8 cellular contexts compared by ENCODE assay signal in the genomic region with DNA sequence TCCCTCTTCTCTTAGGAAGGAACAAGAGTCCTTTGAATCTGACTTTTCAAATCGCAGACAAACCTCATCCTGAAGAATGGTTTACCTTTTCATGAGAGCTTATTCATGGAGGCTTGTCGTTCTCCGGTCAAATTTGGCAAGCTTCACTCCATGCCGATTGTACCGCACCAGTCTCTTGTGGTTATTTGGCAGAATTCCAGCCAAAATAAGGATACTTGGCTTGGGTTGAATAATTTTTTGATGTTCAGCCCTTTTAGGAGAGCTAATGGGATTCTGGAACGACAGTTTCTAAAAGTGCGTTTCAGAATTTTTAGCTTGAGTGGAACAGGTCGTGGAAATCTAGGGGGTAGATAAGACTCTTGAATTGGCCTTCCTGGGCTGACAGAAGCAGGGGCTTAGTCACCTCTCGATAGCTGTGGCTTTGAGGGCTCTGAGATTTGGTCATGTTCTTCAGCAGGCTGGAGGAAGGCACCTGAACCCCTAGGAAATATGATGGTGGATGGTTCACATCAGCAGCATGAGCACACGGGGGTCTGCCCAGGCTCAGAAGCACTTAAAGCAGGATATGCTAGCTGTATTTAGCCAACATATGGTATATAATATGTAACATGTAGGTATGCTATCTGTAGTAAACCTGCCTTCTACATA.
DNase-seq lines count a peak whose midpoint lies in the region; ATAC-seq lines count a peak whose summit lies in the region.

No MANE protein-coding gene starts in this region.

- intact Hi-C loops in posterior cingulate gyrus (cut with DNase I): loop anchor here (2.0 to 10.0 kb wide), 2 partner anchors 118 to 256 kb away; a partner anchor contains a TSS

- no peaks in the 10 kb centered on the region for H3K9me3 ChIP-seq in muscle layer of duodenum (ENCODE audit: control insufficient read depth in 1 of 2, low read length in 2 of 2)

- H3K4me3 ChIP-seq in muscle layer of duodenum (ENCODE audit: low read depth in 1 of 2, low read length in 2 of 2): peak overlapping the region; percentile 87 to 90

- no peak overlapping the region for H3K27ac ChIP-seq in muscle layer of duodenum (ENCODE audit: low read length)

- no peaks in the 10 kb centered on the region for H3K36me3 ChIP-seq in muscle layer of duodenum (ENCODE audit: control insufficient read depth in 1 of 2, insufficient read depth in 2 of 2, low read length in 2 of 2)

- DNase-seq in COR-L47 (lab: John Stamatoyannopoulos, UW): peak; percentile 73
- DNase-seq in NCI-H1105 (lab: John Stamatoyannopoulos, UW): peak; percentile 65
- DNase-seq in astrocyte of the hippocampus (ENCODE audit: low read depth, low spot score): peak; percentile 71
- DNase-seq in activated effector memory CD4-positive, alpha-beta T cell treated with anti-CD3 and anti-CD28 coated beads, Interleukin-2, amount 50 U/mL, for 16 hours: no peak
- no peak for DNase-seq in posterior cingulate gyrus

- H3K27me3 ChIP-seq in muscle layer of duodenum (ENCODE audit: low read depth, low read length): no peaks in the 10 kb centered on the region

- H3K4me1 ChIP-seq in muscle layer of duodenum (ENCODE audit: control insufficient read depth in 1 of 2, insufficient read depth in 2 of 2, low read length in 2 of 2): peaks cover 16 to 21% of the 10 kb centered on the region in 2 donors

- ATAC-seq in HG02759 (IDR thresholded peaks at IDR 0.05; ENCODE audit: unreplicated experiment) (no peak), GM21367 (IDR thresholded peaks at IDR 0.05; ENCODE audit: unreplicated experiment) (no peak)

Comparison
In these comparisons a context has a peak if more than half of its experiments do, and no peak if none do; other contexts are left out.
1. DNase-seq: peak in COR-L47 (single experiment), NCI-H1105 (single experiment) and astrocyte of the hippocampus (single experiment); none in activated effector memory CD4-positive, alpha-beta T cell treated with anti-CD3 and anti-CD28 coated beads, Interleukin-2, amount 50 U/mL, for 16 hours (single experiment) and posterior cingulate gyrus (0 of 10).